ENCODE assay signal across 20 cellular contexts in the genomic region with DNA sequence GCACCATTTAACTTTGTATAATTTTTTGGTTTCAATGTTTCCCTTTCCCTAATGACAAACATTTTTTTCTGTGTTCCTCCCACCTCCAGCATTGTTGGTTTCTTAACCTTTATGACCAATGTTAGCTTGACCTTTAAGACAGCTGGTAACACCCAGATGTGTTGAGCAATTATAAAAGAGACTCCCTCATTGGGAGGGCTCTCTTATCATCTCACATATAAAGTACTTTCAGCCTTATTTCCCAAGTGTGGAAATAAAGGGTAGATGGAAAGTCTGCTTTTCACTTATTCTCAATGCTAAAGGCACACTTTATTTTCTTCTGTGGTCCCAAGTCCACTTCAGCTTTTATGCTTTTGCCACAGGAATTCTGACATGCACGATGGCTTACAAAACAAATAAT.
DNase-seq lines count a peak whose midpoint lies in the region; ATAC-seq and TF ChIP-seq lines count a peak whose summit lies in the region.
"Had no signal": no experiment of that assay in that cellular context is flagged by ENCODE, and none has a peak within 500 bp of the region (broad histone marks: within the 10 kb centered on the region; RNA-seq: fewer than 3 reads in every experiment).

No MANE protein-coding gene starts in this region.

- no peaks in the 10 kb centered on the region for H3K9me3 ChIP-seq in mammary epithelial cell (replicated peaks; ENCODE audit: insufficient read depth, low read length)
- peaks cover 3% of the 10 kb centered on the region for H3K9me3 ChIP-seq in adipocyte (ENCODE audit: control insufficient read depth, low read length)
- peaks cover 11% of the 10 kb centered on the region for H3K9me3 ChIP-seq in mesenchymal stem cell (ENCODE audit: control insufficient read depth, low read length)
- H3K9me3 ChIP-seq: SJCRH30 had no signal

- H3K36me3 ChIP-seq in mammary epithelial cell (ENCODE audit: insufficient read depth, low read length) (no peaks in the 10 kb centered on the region), adipocyte (ENCODE audit: control insufficient read depth, insufficient read depth, low read length, severe bottlenecking) (no peaks in the 10 kb centered on the region), mesenchymal stem cell (ENCODE audit: control insufficient read depth in 1 of 2, insufficient read depth in 2 of 2, low read depth in 1 of 2, low read length in 2 of 2) (no peaks in the 10 kb centered on the region)
- H3K36me3 ChIP-seq: SJCRH30 had no signal

- H3K14ac ChIP-seq in mesenchymal stem cell (ENCODE audit: low read length in 2 of 2) = no peak overlapping the region

- POLR2A ChIA-PET in MCF 10A (lab: Yijun Ruan, JAX) = interaction anchor here (1.1 kb wide), 1 partner anchor 12 kb away, joined by 5 read pairs; no protein-coding TSS in a partner anchor

- DNase-seq in MCF 10A (ENCODE audit: unreplicated experiment) (peak; percentile 63), mammary epithelial cell (no peak), adipocyte (ENCODE audit: low read depth) (no peak), mesenchymal stem cell (peak; percentile 32), head of caudate nucleus (no peak), DMS79 (lab: John Stamatoyannopoulos, UW) (no peak)
- no peak for DNase-seq in stimulated activated effector memory CD8-positive, alpha-beta T cell treated with anti-CD3 and anti-CD28 coated beads, Interleukin-12 subunit alpha, Interleukin-12 subunit beta, amount 100 ng/mL, for 72 hours (ENCODE audit: low spot score in 2 of 2)
- DNase-seq: 8988T, AML-193, C1 segment of cervical spinal cord, DMS79 treated with DMSO at 0.1 percent for 48 hours, NCI-H1417, NCI-H187, NCI-H510A, NCI-H748 treated with DMSO at 0.1 percent for 48 hours, SJCRH30, T-cell had no signal

- WGBS in mammary epithelial cell (ENCODE audit: low coverage, missing lambda C conversion rate) = 71% methylated on average over 1 of the region's 1 CpG
- 100% methylated on average over 1 of the region's 1 CpG for WGBS in mesenchymal stem cell

- H3K27ac ChIP-seq in mammary epithelial cell (ENCODE audit: insufficient read depth, low read depth, low read length) (no peak overlapping the region), mesenchymal stem cell (ENCODE audit: low read length, poor library complexity, severe bottlenecking) (no peak overlapping the region)
- H3K27ac ChIP-seq: HL-60, KMS-11, SJCRH30 had no signal

- H3K27me3 ChIP-seq in mammary epithelial cell (ENCODE audit: insufficient read depth, low read length) (no peaks in the 10 kb centered on the region), adipocyte (replicated peaks; ENCODE audit: control insufficient read depth, insufficient read depth, low read length) (no peaks in the 10 kb centered on the region), mesenchymal stem cell (ENCODE audit: control insufficient read depth in 1 of 2, insufficient read depth in 1 of 2, low read length in 2 of 2) (no peaks in the 10 kb centered on the region)
- H3K27me3 ChIP-seq: SJCRH30 had no signal

- H3K4me3 Mint-ChIP-seq in MCF 10A (ENCODE audit: unreplicated experiment) = no peak overlapping the region
- no peak overlapping the region for H3K4me3 Mint-ChIP-seq in stimulated activated effector memory CD8-positive, alpha-beta T cell treated with anti-CD3 and anti-CD28 coated beads, Interleukin-12 subunit alpha, Interleukin-12 subunit beta, amount 100 ng/mL, for 72 hours
- H3K4me3 Mint-ChIP-seq: T-cell had no signal

- no peak overlapping the region for H4K91ac ChIP-seq in mesenchymal stem cell (ENCODE audit: low read length)

- no peak for TF ChIP-seq CTCF in MCF 10A (IDR thresholded peaks at IDR 0.05; ENCODE audit: unreplicated experiment)
- TF ChIP-seq CTCF in mammary epithelial cell (conservative IDR thresholded peaks at IDR 0.05 in 1 of 2, IDR thresholded peaks at IDR 0.05 in 1 of 2; ENCODE audit: extremely low read depth in 1 of 2, insufficient read depth in 1 of 2, low read depth in 1 of 2, low read length in 2 of 2) = no peak

- no peak overlapping the region for H3K27ac Mint-ChIP-seq in MCF 10A (ENCODE audit: low read depth, unreplicated experiment)
- no peak overlapping the region for H3K27ac Mint-ChIP-seq in stimulated activated effector memory CD8-positive, alpha-beta T cell treated with anti-CD3 and anti-CD28 coated beads, Interleukin-12 subunit alpha, Interleukin-12 subunit beta, amount 100 ng/mL, for 72 hours
- H3K27ac Mint-ChIP-seq: T-cell had no signal

- in situ Hi-C loops in mammary epithelial cell (cut with MboI; ENCODE audit: low sequenced_read_pairs in 2 of 2) = no loop called here

- H2AK5ac ChIP-seq in mesenchymal stem cell (ENCODE audit: low read length, severe bottlenecking) = no peak overlapping the region

- no peak overlapping the region for H2BK15ac ChIP-seq in mesenchymal stem cell (ENCODE audit: low read depth, poor library complexity, severe bottlenecking)

- intact Hi-C loops in MCF 10A (cut with micrococcal nuclease) (no loop called here), mammary epithelial cell (cut with micrococcal nuclease) (no loop called here), head of caudate nucleus (cut with DNase I) (no loop called here)

- H4K20me1 ChIP-seq in mammary epithelial cell (ENCODE audit: insufficient read depth, low read length) = no peaks in the 10 kb centered on the region

- no peaks in the 10 kb centered on the region for H3K4me1 ChIP-seq in mammary epithelial cell (ENCODE audit: insufficient read depth, low read length)
- H3K4me1 ChIP-seq in adipocyte (ENCODE audit: control insufficient read depth, insufficient read depth, low read length) = no peaks in the 10 kb centered on the region
- no peaks in the 10 kb centered on the region for H3K4me1 ChIP-seq in mesenchymal stem cell (ENCODE audit: control insufficient read depth, insufficient read depth, low read depth, low read length)
- H3K4me1 ChIP-seq: SJCRH30 had no signal

- H2AFZ ChIP-seq in mammary epithelial cell (ENCODE audit: low read depth, low read length) (no peak overlapping the region), mesenchymal stem cell (ENCODE audit: low read depth, low read length) (no peak overlapping the region)

- CTCF ChIA-PET in MCF 10A (lab: Yijun Ruan, JAX) (no interaction called here), mammary epithelial cell (lab: Charles Lee; ENCODE audit: low non-redundant PET) (no interaction called here)

- ATAC-seq in HG03196 (IDR thresholded peaks at IDR 0.05; ENCODE audit: unreplicated experiment) = no peak
- no peak for ATAC-seq in stimulated activated effector memory CD8-positive, alpha-beta T cell treated with anti-CD3 and anti-CD28 coated beads, Interleukin-12 subunit alpha, Interleukin-12 subunit beta, amount 100 ng/mL, for 72 hours
- ATAC-seq: T-cell had no signal

- no peaks in the 10 kb centered on the region for H3K36me3 Mint-ChIP-seq in MCF 10A (ENCODE audit: insufficient read depth, unreplicated experiment)
- no peaks in the 10 kb centered on the region for H3K36me3 Mint-ChIP-seq in stimulated activated effector memory CD8-positive, alpha-beta T cell treated with anti-CD3 and anti-CD28 coated beads, Interleukin-12 subunit alpha, Interleukin-12 subunit beta, amount 100 ng/mL, for 72 hours
- H3K36me3 Mint-ChIP-seq: T-cell had no signal

- H2BK120ac ChIP-seq in mesenchymal stem cell (ENCODE audit: low read depth, low read length) = no peak overlapping the region

- no TSS peak for BruUV-seq in MCF 10A (replicated peaks; lab: Mats Ljungman, UMichigan)
- no TSS peak for BruUV-seq in mammary epithelial cell (replicated peaks; lab: Mats Ljungman, UMichigan)

- dilution Hi-C loops in mammary epithelial cell (cut with HindIII; ENCODE audit: low sequenced_read_pairs) = no loop called here

- H2BK5ac ChIP-seq in mesenchymal stem cell (ENCODE audit: low read depth, low read length, poor library complexity, severe bottlenecking) = no peak overlapping the region

- H3K4me1 Mint-ChIP-seq in MCF 10A (ENCODE audit: insufficient read depth, unreplicated experiment) = peaks cover 8% of the 10 kb centered on the region
- no peaks in the 10 kb centered on the region for H3K4me1 Mint-ChIP-seq in stimulated activated effector memory CD8-positive, alpha-beta T cell treated with anti-CD3 and anti-CD28 coated beads, Interleukin-12 subunit alpha, Interleukin-12 subunit beta, amount 100 ng/mL, for 72 hours
- H3K4me1 Mint-ChIP-seq: T-cell had no signal

- H3K4me2 ChIP-seq in mammary epithelial cell (ENCODE audit: insufficient read depth, low read depth, low read length) (no peak overlapping the region), mesenchymal stem cell (ENCODE audit: low read length, poor library complexity, severe bottlenecking) (no peak overlapping the region)
- H3K4me2 ChIP-seq: KMS-11 had no signal

- no peak overlapping the region for H3K4ac ChIP-seq in mesenchymal stem cell (ENCODE audit: low read depth in 1 of 2, low read length in 2 of 2)

- no peaks in the 10 kb centered on the region for H3K79me1 ChIP-seq in mesenchymal stem cell (replicated peaks; ENCODE audit: low read length, poor library complexity, severe bottlenecking)

- H3K4me3 ChIP-seq in mammary epithelial cell (replicated peaks in 1 of 3; ENCODE audit: insufficient read depth in 1 of 3, low read depth in 2 of 3, low read length in 3 of 3) (no peak overlapping the region), adipocyte (ENCODE audit: low read length) (peak overlapping the region; percentile 27), mesenchymal stem cell (ENCODE audit: insufficient read depth in 1 of 2, low read depth in 1 of 2, low read length in 2 of 2) (no peak overlapping the region)
- H3K4me3 ChIP-seq: SJCRH30 had no signal

- H3K27me3 Mint-ChIP-seq in MCF 10A (ENCODE audit: insufficient read depth, unreplicated experiment) = no peaks in the 10 kb centered on the region
- H3K27me3 Mint-ChIP-seq: T-cell had no signal

- H2BK12ac ChIP-seq in mesenchymal stem cell (ENCODE audit: low read length in 2 of 2) = no peak overlapping the region

- H3K9ac ChIP-seq in mammary epithelial cell (ENCODE audit: insufficient read depth, low read length) = no peak overlapping the region
- H3K9ac ChIP-seq in adipocyte (ENCODE audit: low read length) = no peak overlapping the region
- no peak overlapping the region for H3K9ac ChIP-seq in mesenchymal stem cell (ENCODE audit: low read length)
- H3K9ac ChIP-seq: KMS-11 had no signal

- peaks cover 20% of the 10 kb centered on the region for H3K9me3 Mint-ChIP-seq in MCF 10A (ENCODE audit: unreplicated experiment)
- peaks cover 22% of the 10 kb centered on the region for H3K9me3 Mint-ChIP-seq in stimulated activated effector memory CD8-positive, alpha-beta T cell treated with anti-CD3 and anti-CD28 coated beads, Interleukin-12 subunit alpha, Interleukin-12 subunit beta, amount 100 ng/mL, for 72 hours

- no peak overlapping the region for H4K8ac ChIP-seq in mesenchymal stem cell (ENCODE audit: low read length)

- H3K23ac ChIP-seq in mesenchymal stem cell (ENCODE audit: low read length in 2 of 2) = no peak overlapping the region

- no peaks in the 10 kb centered on the region for H3K79me2 ChIP-seq in mammary epithelial cell (ENCODE audit: insufficient read depth, low read length)

- no peak overlapping the region for H3K18ac ChIP-seq in mesenchymal stem cell (ENCODE audit: low read depth in 1 of 2, low read length in 2 of 2)

Comparison
In these comparisons a context has a peak if more than half of its experiments do, and no peak if none do; other contexts are left out.
1. DNase-seq: peak in MCF 10A (single experiment) and mesenchymal stem cell (single experiment); none in mammary epithelial cell (single experiment), adipocyte (single experiment), head of caudate nucleus (0 of 42), DMS79 (single experiment) and stimulated activated effector memory CD8-positive, alpha-beta T cell treated with anti-CD3 and anti-CD28 coated beads, Interleukin-12 subunit alpha, Interleukin-12 subunit beta, amount 100 ng/mL, for 72 hours (0 of 2).